ENCODE assay signal across 1 cellular context in the genomic region with DNA sequence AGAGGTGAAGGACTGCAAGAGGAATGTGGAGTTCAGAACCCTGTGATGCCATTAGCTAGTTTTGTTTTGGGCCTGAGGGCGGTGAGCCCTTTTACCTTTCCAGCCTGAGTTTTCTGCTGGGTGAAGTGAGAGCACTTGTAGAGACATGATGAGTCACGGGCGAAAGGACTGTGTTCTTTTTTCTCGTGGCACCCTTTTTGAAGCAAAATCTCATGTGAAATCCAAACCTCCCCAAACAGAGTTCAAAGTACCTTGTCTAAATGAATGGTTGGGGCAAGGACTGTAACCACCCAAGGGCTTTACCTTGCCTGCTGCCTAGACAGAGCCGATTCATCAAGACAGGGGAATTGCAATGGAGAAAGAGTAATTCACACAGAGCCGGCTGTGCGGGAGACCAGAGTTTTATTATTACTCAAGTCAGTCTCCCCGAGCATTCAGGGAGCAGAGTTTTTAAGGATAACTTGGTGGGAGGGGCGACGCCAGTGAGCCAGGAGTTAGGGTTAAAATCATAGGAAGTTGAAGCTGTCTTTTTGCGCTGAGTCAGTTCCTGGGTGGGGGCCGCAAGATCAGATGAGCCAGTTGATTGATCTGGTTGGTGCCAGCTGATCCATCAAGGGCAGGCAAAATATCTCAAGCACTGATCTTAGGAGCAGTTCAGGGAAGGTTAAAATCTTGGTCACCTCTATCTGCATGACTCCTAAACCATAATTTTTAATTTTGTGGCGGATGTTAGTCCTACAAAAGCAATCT.
TF ChIP-seq lines count a peak whose summit lies in the region.

No MANE protein-coding gene starts in this region.

TF ChIP-seq in HepG2, 621 proteins besides CTCF, POLR2A, EP300 and RAD21:
- TF ChIP-seq, protein P1, sequence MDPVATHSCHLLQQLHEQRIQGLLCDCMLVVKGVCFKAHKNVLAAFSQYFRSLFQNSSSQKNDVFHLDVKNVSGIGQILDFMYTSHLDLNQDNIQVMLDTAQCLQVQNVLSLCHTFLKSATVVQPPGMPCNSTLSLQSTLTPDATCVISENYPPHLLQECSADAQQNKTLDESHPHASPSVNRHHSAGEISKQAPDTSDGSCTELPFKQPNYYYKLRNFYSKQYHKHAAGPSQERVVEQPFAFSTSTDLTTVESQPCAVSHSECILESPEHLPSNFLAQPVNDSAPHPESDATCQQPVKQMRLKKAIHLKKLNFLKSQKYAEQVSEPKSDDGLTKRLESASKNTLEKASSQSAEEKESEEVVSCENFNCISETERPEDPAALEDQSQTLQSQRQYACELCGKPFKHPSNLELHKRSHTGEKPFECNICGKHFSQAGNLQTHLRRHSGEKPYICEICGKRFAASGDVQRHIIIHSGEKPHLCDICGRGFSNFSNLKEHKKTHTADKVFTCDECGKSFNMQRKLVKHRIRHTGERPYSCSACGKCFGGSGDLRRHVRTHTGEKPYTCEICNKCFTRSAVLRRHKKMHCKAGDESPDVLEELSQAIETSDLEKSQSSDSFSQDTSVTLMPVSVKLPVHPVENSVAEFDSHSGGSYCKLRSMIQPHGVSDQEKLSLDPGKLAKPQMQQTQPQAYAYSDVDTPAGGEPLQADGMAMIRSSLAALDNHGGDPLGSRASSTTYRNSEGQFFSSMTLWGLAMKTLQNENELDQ (CRISPR knock-in tag; IDR thresholded peaks at IDR 0.05; ENCODE audit: borderline replicate concordance), result no peak
- TF ChIP-seq ZNF598 (CRISPR knock-in tag; IDR thresholded peaks at IDR 0.05; ENCODE audit: borderline replicate concordance), result no peak
- no peak for TF ChIP-seq ZNF44 (CRISPR knock-in tag; IDR thresholded peaks at IDR 0.05)
- TF ChIP-seq BRCA1 (CRISPR knock-in tag; IDR thresholded peaks at IDR 0.05), result no peak
- TF ChIP-seq, protein P2, sequence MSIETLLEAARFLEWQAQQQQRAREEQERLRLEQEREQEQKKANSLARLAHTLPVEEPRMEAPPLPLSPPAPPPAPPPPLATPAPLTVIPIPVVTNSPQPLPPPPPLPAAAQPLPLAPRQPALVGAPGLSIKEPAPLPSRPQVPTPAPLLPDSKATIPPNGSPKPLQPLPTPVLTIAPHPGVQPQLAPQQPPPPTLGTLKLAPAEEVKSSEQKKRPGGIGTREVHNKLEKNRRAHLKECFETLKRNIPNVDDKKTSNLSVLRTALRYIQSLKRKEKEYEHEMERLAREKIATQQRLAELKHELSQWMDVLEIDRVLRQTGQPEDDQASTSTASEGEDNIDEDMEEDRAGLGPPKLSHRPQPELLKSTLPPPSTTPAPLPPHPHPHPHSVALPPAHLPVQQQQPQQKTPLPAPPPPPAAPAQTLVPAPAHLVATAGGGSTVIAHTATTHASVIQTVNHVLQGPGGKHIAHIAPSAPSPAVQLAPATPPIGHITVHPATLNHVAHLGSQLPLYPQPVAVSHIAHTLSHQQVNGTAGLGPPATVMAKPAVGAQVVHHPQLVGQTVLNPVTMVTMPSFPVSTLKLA (IDR thresholded peaks at IDR 0.05), result no peak
- no peak for TF ChIP-seq TGIF2 (CRISPR knock-in tag; IDR thresholded peaks at IDR 0.05)
- TF ChIP-seq, protein P3, sequence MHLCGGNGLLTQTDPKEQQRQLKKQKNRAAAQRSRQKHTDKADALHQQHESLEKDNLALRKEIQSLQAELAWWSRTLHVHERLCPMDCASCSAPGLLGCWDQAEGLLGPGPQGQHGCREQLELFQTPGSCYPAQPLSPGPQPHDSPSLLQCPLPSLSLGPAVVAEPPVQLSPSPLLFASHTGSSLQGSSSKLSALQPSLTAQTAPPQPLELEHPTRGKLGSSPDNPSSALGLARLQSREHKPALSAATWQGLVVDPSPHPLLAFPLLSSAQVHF (CRISPR knock-in tag; IDR thresholded peaks at IDR 0.05), result no peak
- TF ChIP-seq EED (CRISPR knock-in tag; IDR thresholded peaks at IDR 0.05), result no peak
- TF ChIP-seq, protein P4, sequence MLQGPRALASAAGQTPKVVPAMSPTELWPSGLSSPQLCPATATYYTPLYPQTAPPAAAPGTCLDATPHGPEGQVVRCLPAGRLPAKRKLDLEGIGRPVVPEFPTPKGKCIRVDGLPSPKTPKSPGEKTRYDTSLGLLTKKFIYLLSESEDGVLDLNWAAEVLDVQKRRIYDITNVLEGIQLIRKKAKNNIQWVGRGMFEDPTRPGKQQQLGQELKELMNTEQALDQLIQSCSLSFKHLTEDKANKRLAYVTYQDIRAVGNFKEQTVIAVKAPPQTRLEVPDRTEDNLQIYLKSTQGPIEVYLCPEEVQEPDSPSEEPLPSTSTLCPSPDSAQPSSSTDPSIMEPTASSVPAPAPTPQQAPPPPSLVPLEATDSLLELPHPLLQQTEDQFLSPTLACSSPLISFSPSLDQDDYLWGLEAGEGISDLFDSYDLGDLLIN (CRISPR knock-in tag; IDR thresholded peaks at IDR 0.05; ENCODE audit: borderline replicate concordance), result no peak
- TF ChIP-seq FIP1L1 (IDR thresholded peaks at IDR 0.05; ENCODE audit: borderline replicate concordance, insufficient read depth, low read depth, low read length), result no peak
- TF ChIP-seq AHR (CRISPR knock-in tag; IDR thresholded peaks at IDR 0.05), result no peak
- TF ChIP-seq LCORL (IDR thresholded peaks at IDR 0.05), result no peak
- no peak for TF ChIP-seq LCORL (CRISPR knock-in tag; IDR thresholded peaks at IDR 0.05)
- no peak for TF ChIP-seq ZBTB7A (CRISPR knock-in tag; IDR thresholded peaks at IDR 0.05)
- TF ChIP-seq, protein P5, sequence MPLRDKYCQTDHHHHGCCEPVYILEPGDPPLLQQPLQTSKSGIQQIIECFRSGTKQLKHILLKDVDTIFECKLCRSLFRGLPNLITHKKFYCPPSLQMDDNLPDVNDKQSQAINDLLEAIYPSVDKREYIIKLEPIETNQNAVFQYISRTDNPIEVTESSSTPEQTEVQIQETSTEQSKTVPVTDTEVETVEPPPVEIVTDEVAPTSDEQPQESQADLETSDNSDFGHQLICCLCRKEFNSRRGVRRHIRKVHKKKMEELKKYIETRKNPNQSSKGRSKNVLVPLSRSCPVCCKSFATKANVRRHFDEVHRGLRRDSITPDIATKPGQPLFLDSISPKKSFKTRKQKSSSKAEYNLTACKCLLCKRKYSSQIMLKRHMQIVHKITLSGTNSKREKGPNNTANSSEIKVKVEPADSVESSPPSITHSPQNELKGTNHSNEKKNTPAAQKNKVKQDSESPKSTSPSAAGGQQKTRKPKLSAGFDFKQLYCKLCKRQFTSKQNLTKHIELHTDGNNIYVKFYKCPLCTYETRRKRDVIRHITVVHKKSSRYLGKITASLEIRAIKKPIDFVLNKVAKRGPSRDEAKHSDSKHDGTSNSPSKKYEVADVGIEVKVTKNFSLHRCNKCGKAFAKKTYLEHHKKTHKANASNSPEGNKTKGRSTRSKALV (CRISPR knock-in tag; IDR thresholded peaks at IDR 0.05), result no peak
